Comparison of ENCODE assay signal across 11 cellular contexts in genomic region chr11:68341557-68342458, GRCh38. TPM values are rescaled to one million over a fixed set of nuclear protein-coding genes. Genes with fewer than 3 reads are reported as not detected.
A peak's percentile ranks its signal among the peaks of the same experiment; 100 is the strongest.
DNase-seq lines count a peak whose midpoint lies in the region; ATAC-seq and TF ChIP-seq lines count a peak whose summit lies in the region.
"Had no signal": no experiment of that assay in that cellular context is flagged by ENCODE, and none has a peak within 500 bp of the region (broad histone marks: within the 10 kb centered on the region; RNA-seq: fewer than 3 reads in every experiment).

No MANE protein-coding gene starts in this region.

- peaks cover 15 to 43% (median 30%) of the 10 kb centered on the region in 4 donors for H3K4me1 Mint-ChIP-seq in CD4-positive, CD25-positive, alpha-beta regulatory T cell
- H3K4me1 Mint-ChIP-seq in endothelial cell (ENCODE audit: unreplicated experiment) (peaks cover 32% of the 10 kb centered on the region), progenitor cell of endocrine pancreas (ENCODE audit: low read depth) (peaks cover 55% of the 10 kb centered on the region)

- H3K79me2 ChIP-seq in OCI-LY7 (ENCODE audit: insufficient read depth, low read depth, low read length), result no peaks in the 10 kb centered on the region

- no peak overlapping the region for H2AFZ ChIP-seq in OCI-LY7 (ENCODE audit: low read length)

- H3K4me3 Mint-ChIP-seq in CD4-positive, CD25-positive, alpha-beta regulatory T cell, result peak overlapping the region in 2 of 4 donors; percentile 5 to 68
- H3K4me3 Mint-ChIP-seq in endothelial cell (ENCODE audit: unreplicated experiment) (no peak overlapping the region), progenitor cell of endocrine pancreas (ENCODE audit: low read depth) (peak overlapping the region; percentile 44)

- no peaks in the 10 kb centered on the region for H3K27me3 ChIP-seq in CD4-positive, CD25-positive, alpha-beta regulatory T cell (ENCODE audit: control insufficient read depth, insufficient read depth, low read length)

- CTCF ChIA-PET in OCI-LY7 (lab: Charles Lee; ENCODE audit: unreplicated experiment), result interaction anchor here (0.6 kb wide), 2 partner anchors 43 to 83 kb away, joined by 3 to 5 read pairs; no protein-coding TSS in a partner anchor

- H3K9me2 ChIP-seq in OCI-LY7 (ENCODE audit: insufficient read depth, low read length), result no peaks in the 10 kb centered on the region

- H3K27ac ChIP-seq in CD4-positive, CD25-positive, alpha-beta regulatory T cell (ENCODE audit: insufficient read depth, low read length, poor library complexity, severe bottlenecking), result no peak overlapping the region
- H3K27ac ChIP-seq in OCI-LY7 (ENCODE audit: low read depth, low read length, poor library complexity, severe bottlenecking), result no peak overlapping the region

- peak overlapping the region in 2 of 3 donors; percentile 32 to 43 for H3K27ac Mint-ChIP-seq in CD4-positive, CD25-positive, alpha-beta regulatory T cell
- H3K27ac Mint-ChIP-seq in endothelial cell (ENCODE audit: unreplicated experiment) (peak overlapping the region; percentile 20), progenitor cell of endocrine pancreas (peak overlapping the region; percentile 95)

- TF ChIP-seq CTCF in OCI-LY7 (conservative IDR thresholded peaks at IDR 0.05; ENCODE audit: low read length) (peak; percentile 25; the same call in 1 of the 2 replicates), endothelial cell (IDR thresholded peaks at IDR 0.05; ENCODE audit: unreplicated experiment) (no peak), progenitor cell of endocrine pancreas (IDR thresholded peaks at IDR 0.05; ENCODE audit: unreplicated experiment) (no peak)

- no peaks in the 10 kb centered on the region for H3K36me3 ChIP-seq in CD4-positive, CD25-positive, alpha-beta regulatory T cell (ENCODE audit: control insufficient read depth, insufficient read depth, low read length)
- H3K36me3 ChIP-seq in OCI-LY7 (ENCODE audit: insufficient read depth, low read length), result no peaks in the 10 kb centered on the region

- no peak for ATAC-seq in CD4-positive, CD25-positive, alpha-beta regulatory T cell (ENCODE audit: low read depth in 2 of 2)

- DNase-seq in CD4-positive, CD25-positive, alpha-beta regulatory T cell, result no peak
- DNase-seq in OCI-LY7 (ENCODE audit: low spot score) (no peak), endothelial cell (ENCODE audit: low spot score) (no peak), progenitor cell of endocrine pancreas (ENCODE audit: low spot score, unreplicated experiment) (no peak), HuH-7.5 (ENCODE audit: low spot score) (no peak), globus pallidus (ENCODE audit: low spot score) (no peak)
- DNase-seq in effector CD4-positive, alpha-beta T cell, result no peak
- no peak for DNase-seq in activated CD4-positive, alpha-beta T cell treated with anti-CD3 and anti-CD28 coated beads for 48 hours
- DNase-seq: effector CD8-positive, alpha-beta T cell; kidney; NCI-H1436 had no signal

- H3K4me3 ChIP-seq in CD4-positive, CD25-positive, alpha-beta regulatory T cell (ENCODE audit: low read depth, low read length), result no peak overlapping the region
- H3K4me3 ChIP-seq in OCI-LY7 (ENCODE audit: low read depth, low read length, poor library complexity, severe bottlenecking), result no peak overlapping the region

- POLR2A ChIA-PET in OCI-LY7 (lab: Charles Lee), result no interaction called here

- intact Hi-C loops in OCI-LY7 (cut with micrococcal nuclease; ENCODE audit: unreplicated experiment), result no loop called here

- H3K9me3 Mint-ChIP-seq in CD4-positive, CD25-positive, alpha-beta regulatory T cell, result peaks cover 0 to 1% (median 0%) of the 10 kb centered on the region in 7 donors
- H3K9me3 Mint-ChIP-seq in endothelial cell (ENCODE audit: unreplicated experiment) (no peaks in the 10 kb centered on the region), progenitor cell of endocrine pancreas (ENCODE audit: low read depth) (peaks cover 7% of the 10 kb centered on the region)

- H3K36me3 Mint-ChIP-seq in CD4-positive, CD25-positive, alpha-beta regulatory T cell, result no peaks in the 10 kb centered on the region
- H3K36me3 Mint-ChIP-seq in endothelial cell (ENCODE audit: low read depth, unreplicated experiment) (peaks cover 3% of the 10 kb centered on the region), progenitor cell of endocrine pancreas (ENCODE audit: insufficient read depth) (peaks cover 7% of the 10 kb centered on the region)

- no TSS peak for BruUV-seq in OCI-LY7 (replicated peaks; lab: Mats Ljungman, UMichigan)

- no peaks in the 10 kb centered on the region for H3K27me3 Mint-ChIP-seq in CD4-positive, CD25-positive, alpha-beta regulatory T cell
- peaks cover under 1% of the 10 kb centered on the region for H3K27me3 Mint-ChIP-seq in endothelial cell (ENCODE audit: unreplicated experiment)
- no peaks in the 10 kb centered on the region for H3K27me3 Mint-ChIP-seq in progenitor cell of endocrine pancreas

- H4K20me1 ChIP-seq in OCI-LY7 (ENCODE audit: insufficient read depth, low read length), result no peaks in the 10 kb centered on the region

- no peak overlapping the region for H3K4me2 ChIP-seq in OCI-LY7 (ENCODE audit: low read length)

- H3K9me3 ChIP-seq in CD4-positive, CD25-positive, alpha-beta regulatory T cell (ENCODE audit: control insufficient read depth in 2 of 2, low read length in 2 of 2), result no peaks in the 10 kb centered on the region
- H3K9me3 ChIP-seq in OCI-LY7 (ENCODE audit: low read length), result no peaks in the 10 kb centered on the region

- peaks cover 33% of the 10 kb centered on the region for H3K4me1 ChIP-seq in CD4-positive, CD25-positive, alpha-beta regulatory T cell (ENCODE audit: control insufficient read depth, insufficient read depth, low read length, poor library complexity, severe bottlenecking)
- no peaks in the 10 kb centered on the region for H3K4me1 ChIP-seq in OCI-LY7 (ENCODE audit: insufficient read depth, low read length, poor library complexity, severe bottlenecking)

RNA-seq across cellular contexts. Expression of gene LRP5, which starts 29.4 kb away (rescaled TPM):
- total RNA-seq in CD4-positive, CD25-positive, alpha-beta regulatory T cell, result 1.3 TPM
- 1 to 10 TPM in 1 of 4 donors, under 1 TPM in 2, not detected in 1; 0.22 to 1.2 (median 0.40) TPM for polyA plus RNA-seq in CD4-positive, CD25-positive, alpha-beta regulatory T cell
- 0.59 and 0.60 TPM in 2 replicates for total RNA-seq in OCI-LY7 (2014; rRNA removed; shearing (Covaris generic))
- total RNA-seq in OCI-LY7 (2022), result 0.26 TPM in 1 of 2 replicates, not detected in the other
- total RNA-seq in endothelial cell (ENCODE audit: unreplicated experiment), result 72.3 TPM
- total RNA-seq in progenitor cell of endocrine pancreas, result 114 and 115 TPM in 2 replicates

Comparison
In these comparisons a context has a peak if more than half of its experiments do, and no peak if none do; other contexts are left out.
1. H3K27ac Mint-ChIP-seq: peak in every context shown above with its lines; median percentile 95 in progenitor cell of endocrine pancreas; 38 in CD4-positive, CD25-positive, alpha-beta regulatory T cell; 20 in endothelial cell.
2. RNA of gene LRP5, which starts 29.4 kb away (total RNA-seq): 114 to 115 TPM in progenitor cell of endocrine pancreas and 72.3 TPM in endothelial cell (single experiment); 1.3 TPM in CD4-positive, CD25-positive, alpha-beta regulatory T cell (single experiment) and 0.26 to 0.60 TPM in OCI-LY7; every median in the first group is over 10 times any median in the second.